ENCODE assay signal across 2 cellular contexts in the genomic region with DNA sequence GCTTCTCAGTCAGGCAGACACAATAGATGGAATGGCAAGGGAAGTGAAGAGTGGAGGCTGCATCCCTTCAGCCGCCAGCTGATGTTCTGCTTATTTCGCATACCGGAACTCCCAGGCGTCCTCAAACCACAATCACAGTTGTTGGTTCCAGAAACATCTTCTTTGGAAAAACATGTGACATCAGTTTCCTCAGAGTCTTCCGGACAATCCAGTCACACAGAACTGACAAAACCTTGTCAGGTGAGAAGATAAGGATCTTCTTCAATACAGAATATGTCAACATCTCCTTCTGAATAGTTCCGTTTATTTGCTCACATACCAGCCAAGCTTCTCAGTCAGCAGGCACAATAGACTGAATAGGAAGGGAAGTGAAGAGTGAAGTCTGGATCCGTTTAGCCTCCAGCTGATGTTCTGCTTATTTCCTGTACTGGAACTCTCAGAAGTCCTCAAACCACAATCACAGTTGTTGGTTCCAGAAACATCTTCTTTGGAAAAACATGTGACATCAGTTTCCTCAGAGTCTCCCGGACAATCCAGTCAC.
TF ChIP-seq lines count a peak whose summit lies in the region.

No MANE protein-coding gene starts in this region.

TF ChIP-seq in A549, 52 proteins besides CTCF, POLR2A, EP300 and RAD21:
- TF ChIP-seq, protein P1, sequence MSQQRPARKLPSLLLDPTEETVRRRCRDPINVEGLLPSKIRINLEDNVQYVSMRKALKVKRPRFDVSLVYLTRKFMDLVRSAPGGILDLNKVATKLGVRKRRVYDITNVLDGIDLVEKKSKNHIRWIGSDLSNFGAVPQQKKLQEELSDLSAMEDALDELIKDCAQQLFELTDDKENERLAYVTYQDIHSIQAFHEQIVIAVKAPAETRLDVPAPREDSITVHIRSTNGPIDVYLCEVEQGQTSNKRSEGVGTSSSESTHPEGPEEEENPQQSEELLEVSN (IDR thresholded peaks at IDR 0.05; ENCODE audit: borderline replicate concordance, low read depth): no peak
- no peak for TF ChIP-seq RNF2 (IDR thresholded peaks at IDR 0.05; ENCODE audit: borderline replicate concordance, low read depth)
- no peak for TF ChIP-seq NFE2L2 (conservative IDR thresholded peaks at IDR 0.05; ENCODE audit: low read length)
- TF ChIP-seq FOSB (CRISPR knock-in tag; IDR thresholded peaks at IDR 0.05): no peak
- TF ChIP-seq ZFP36 (IDR thresholded peaks at IDR 0.05; ENCODE audit: borderline replicate concordance, partially characterized antibody): no peak
- TF ChIP-seq, protein P2, sequence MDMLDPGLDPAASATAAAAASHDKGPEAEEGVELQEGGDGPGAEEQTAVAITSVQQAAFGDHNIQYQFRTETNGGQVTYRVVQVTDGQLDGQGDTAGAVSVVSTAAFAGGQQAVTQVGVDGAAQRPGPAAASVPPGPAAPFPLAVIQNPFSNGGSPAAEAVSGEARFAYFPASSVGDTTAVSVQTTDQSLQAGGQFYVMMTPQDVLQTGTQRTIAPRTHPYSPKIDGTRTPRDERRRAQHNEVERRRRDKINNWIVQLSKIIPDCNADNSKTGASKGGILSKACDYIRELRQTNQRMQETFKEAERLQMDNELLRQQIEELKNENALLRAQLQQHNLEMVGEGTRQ (IDR thresholded peaks at IDR 0.05): no peak
- no peak for TF ChIP-seq NR3C1 (IDR thresholded peaks at IDR 0.05)

TF ChIP-seq in GM12878, 131 proteins besides CTCF, POLR2A, EP300 and RAD21:
- TF ChIP-seq IRF3 (IDR thresholded peaks at IDR 0.05): no peak
- TF ChIP-seq MTA3 (IDR thresholded peaks at IDR 0.05; ENCODE audit: borderline replicate concordance, low read length): 0 out of 2 replicates have a peak, but pooled peaks have one; percentile 35
- peak; percentile 32 for TF ChIP-seq RUNX3 (IDR thresholded peaks at IDR 0.05; ENCODE audit: low read length)
- no peak for TF ChIP-seq IRF4 (IDR thresholded peaks at IDR 0.05; ENCODE audit: low read depth, low read length)
- no peak for TF ChIP-seq TARDBP (IDR thresholded peaks at IDR 0.05; ENCODE audit: borderline replicate concordance)
- TF ChIP-seq ZBTB33 (IDR thresholded peaks at IDR 0.05): no peak
- TF ChIP-seq ETV6 (conservative IDR thresholded peaks at IDR 0.05 in 1 of 2, IDR thresholded peaks at IDR 0.05 in 1 of 2; ENCODE audit: borderline replicate concordance in 1 of 2, low read depth in 1 of 2): 0 out of 4 replicates have a peak, but pooled peaks of 1 of the 2 experiments have one; percentile 11
